Comparison of ENCODE assay signal across 8 cellular contexts in the genomic region with DNA sequence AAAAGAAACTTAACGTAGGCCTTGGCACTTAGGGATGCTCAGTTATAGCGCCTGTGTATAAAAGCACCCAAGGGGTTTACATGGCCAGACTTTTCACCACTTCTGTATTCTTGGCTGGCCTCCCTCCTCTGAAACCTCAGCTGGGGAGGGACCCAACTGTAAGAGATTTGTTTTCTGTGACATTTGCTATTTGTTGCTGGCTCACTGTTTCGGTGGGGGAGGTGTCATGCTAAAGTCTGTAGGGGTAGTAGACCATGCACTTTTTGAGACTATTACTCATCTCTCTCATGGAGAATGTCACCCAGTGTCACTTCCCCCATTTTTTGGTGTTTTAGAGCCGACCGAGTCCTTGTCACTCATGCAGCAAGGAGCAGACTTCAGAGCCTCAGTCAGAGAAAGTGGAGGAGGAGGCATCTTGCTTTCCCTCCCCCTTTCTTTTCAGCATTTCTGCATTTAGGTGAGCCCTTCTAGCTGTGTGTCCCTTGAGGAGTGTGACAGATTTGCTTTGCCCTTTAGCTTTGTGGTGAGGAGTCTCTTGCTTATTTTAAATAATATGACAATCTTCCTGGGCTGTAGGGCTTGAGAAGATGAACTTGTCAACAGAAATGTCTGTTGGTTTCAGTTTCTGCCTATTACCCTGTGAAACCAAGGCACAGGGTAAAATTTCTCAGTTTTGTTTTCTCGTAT.
A peak's percentile ranks its signal among the peaks of the same experiment; 100 is the strongest.
DNase-seq lines count a peak whose midpoint lies in the region; ATAC-seq lines count a peak whose summit lies in the region.

No MANE protein-coding gene starts in this region.

- peak; percentile 91 for DNase-seq in NAMALWA (ENCODE audit: low spot score)
- DNase-seq in astrocyte of the hippocampus (ENCODE audit: low read depth, low spot score), result peak; percentile 23
- DNase-seq in stimulated activated CD8-positive, alpha-beta memory T cell treated with anti-CD3 and anti-CD28 coated beads, Interleukin-15, amount 100 ng/mL, for 48 hours (ENCODE audit: low read depth in 2 of 2), result peak; percentile 25 to 56
- no peak for DNase-seq in SHP77 treated with DMSO at 0.1 percent for 48 hours (lab: John Stamatoyannopoulos, UW)
- no peak for DNase-seq in NCI-H510A (lab: John Stamatoyannopoulos, UW)
- DNase-seq in NCI-H2081 treated with DMSO at 0.1 percent for 48 hours (lab: John Stamatoyannopoulos, UW), result no peak

- ATAC-seq in GM18502 (IDR thresholded peaks at IDR 0.05; ENCODE audit: poor library complexity, unreplicated experiment), result peak; percentile 92
- peak; percentile 91 for ATAC-seq in GM21786 (IDR thresholded peaks at IDR 0.05; ENCODE audit: unreplicated experiment)

Comparison
In these comparisons a context has a peak if more than half of its experiments do, and no peak if none do; other contexts are left out.
1. DNase-seq: peak in NAMALWA (single experiment), astrocyte of the hippocampus (single experiment) and stimulated activated CD8-positive, alpha-beta memory T cell treated with anti-CD3 and anti-CD28 coated beads, Interleukin-15, amount 100 ng/mL, for 48 hours (2 of 2); none in SHP77 treated with DMSO at 0.1 percent for 48 hours (single experiment), NCI-H510A (single experiment) and NCI-H2081 treated with DMSO at 0.1 percent for 48 hours (single experiment).